9 cellular contexts compared by ENCODE assay signal in the genomic region with DNA sequence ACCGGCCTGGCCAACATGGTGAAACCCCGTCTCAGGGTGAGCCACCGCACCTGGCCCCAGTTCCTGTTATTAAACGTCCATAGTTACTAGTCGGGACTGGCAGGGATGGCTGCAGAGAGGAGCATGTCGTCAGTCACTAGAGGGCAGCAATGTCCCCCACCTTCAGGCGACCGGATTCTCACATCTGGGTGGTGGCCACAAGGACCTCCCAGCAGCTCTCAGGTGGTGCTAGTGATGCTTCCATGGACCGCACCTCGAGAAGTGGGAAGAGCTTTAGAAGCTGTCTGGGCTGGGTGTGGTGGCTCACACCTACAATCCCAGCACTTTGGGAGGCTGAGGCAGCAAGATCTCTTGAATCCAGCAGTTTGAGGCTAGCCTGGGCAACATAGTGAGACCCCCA. TPM values are rescaled to one million over a fixed set of nuclear protein-coding genes. Genes with fewer than 3 reads are reported as not detected.
DNase-seq lines count a peak whose midpoint lies in the region; ATAC-seq and TF ChIP-seq lines count a peak whose summit lies in the region.
"Had no signal": no experiment of that assay in that cellular context is flagged by ENCODE, and none has a peak within 500 bp of the region (broad histone marks: within the 10 kb centered on the region; RNA-seq: fewer than 3 reads in every experiment).

No MANE protein-coding gene starts in this region.

- no peak for TF ChIP-seq POLR2A in body of pancreas (IDR thresholded peaks at IDR 0.05)

- H3K9me3 ChIP-seq in Caco-2 (no peaks in the 10 kb centered on the region), body of pancreas (no peaks in the 10 kb centered on the region)

- TF ChIP-seq CTCF in Caco-2 (IDR thresholded peaks at IDR 0.05; ENCODE audit: insufficient read depth in 1 of 2, low read depth in 1 of 2, low read length in 1 of 2, severe bottlenecking in 1 of 2, unreplicated experiment in 1 of 2), result peak; percentile 34 to 38
- peak in 3 of 7 experiments; percentile 6 to 9 (median 7) for TF ChIP-seq CTCF in body of pancreas (IDR thresholded peaks at IDR 0.05)

- H3K4me3 ChIP-seq in Caco-2 (ENCODE audit: low read depth, low read length) (no peak overlapping the region), body of pancreas (no peak overlapping the region)

- H3K27ac ChIP-seq in body of pancreas, result no peak overlapping the region
- H3K27ac ChIP-seq: parathyroid adenoma had no signal

- H3K27ac Mint-ChIP-seq in Caco-2 (ENCODE audit: unreplicated experiment) (no peak overlapping the region), T-cell (no peak overlapping the region)

- POLR2A ChIA-PET in Caco-2 (lab: Charles Lee), result no interaction called here
- POLR2A ChIA-PET in T-cell (lab: Charles Lee), result no interaction called here

- no TSS peak for BruUV-seq in Caco-2 (replicated peaks; lab: Mats Ljungman, UMichigan)

- CTCF ChIA-PET in Caco-2 (lab: Charles Lee) (no interaction called here), T-cell (lab: Charles Lee) (no interaction called here)

- H3K36me3 ChIP-seq in Caco-2 (ENCODE audit: control insufficient read depth, insufficient read depth, low read length) (no peaks in the 10 kb centered on the region), body of pancreas (replicated peaks in 1 of 2; ENCODE audit: insufficient read depth in 1 of 2, low read depth in 2 of 2) (no peaks in the 10 kb centered on the region)

- H3K36me3 Mint-ChIP-seq in Caco-2 (ENCODE audit: insufficient read depth, unreplicated experiment) (no peaks in the 10 kb centered on the region), T-cell (no peaks in the 10 kb centered on the region)

- H3K4me3 Mint-ChIP-seq in Caco-2 (ENCODE audit: unreplicated experiment) (no peak overlapping the region), T-cell (no peak overlapping the region)

- intact Hi-C loops in Caco-2 (cut with micrococcal nuclease; ENCODE audit: unreplicated experiment) (loop anchor here (10.0 kb wide), 1 partner anchor 79 kb away; no protein-coding TSS in a partner anchor), body of pancreas (cut with DNase I) (no loop called here)

- H3K27me3 ChIP-seq in Caco-2 (replicated peaks; ENCODE audit: control insufficient read depth, insufficient read depth, low read length) (no peaks in the 10 kb centered on the region), body of pancreas (no peaks in the 10 kb centered on the region)

- H3K4me1 ChIP-seq in Caco-2 (no peaks in the 10 kb centered on the region), body of pancreas (no peaks in the 10 kb centered on the region)
- H3K4me1 ChIP-seq: parathyroid adenoma had no signal

- 16 to 26% methylated on average over 3 to 10 of the region's 10 CpGs for WGBS in body of pancreas, 2 donors

- DNase-seq in Caco-2 (peak; percentile 64 to 70), HUDEP-2 (lab: John Stamatoyannopoulos, UW; ENCODE audit: unreplicated experiment in 76 of 76) (peak in 45 of 76 experiments; percentile 0 to 63 (median 12)), T-cell (peak in 31 of 34 experiments; percentile 11 to 56 (median 37)), body of pancreas (peak in 3 of 4 donors; percentile 16 to 52 (median 24)), myocyte (ENCODE audit: low read depth) (peak; percentile 5), NCI-H446 treated with DMSO at 0.1 percent for 48 hours (lab: John Stamatoyannopoulos, UW) (no peak)

- H3K4me1 Mint-ChIP-seq in Caco-2 (ENCODE audit: low read depth, unreplicated experiment) (no peaks in the 10 kb centered on the region), T-cell (peaks cover 4 to 6% (median 4%) of the 10 kb centered on the region in 3 donors)

- peak; percentile 67 for ATAC-seq in GM19372 (IDR thresholded peaks at IDR 0.05; ENCODE audit: low read depth, unreplicated experiment)
- ATAC-seq in T-cell (replicated peaks in 1 of 4), result peak; percentile 64 to 72 (median 69)
- ATAC-seq in body of pancreas, result no peak
- ATAC-seq in GM21515 (IDR thresholded peaks at IDR 0.05; ENCODE audit: unreplicated experiment), result no peak

- H3K27me3 Mint-ChIP-seq in Caco-2 (ENCODE audit: insufficient read depth, unreplicated experiment) (peaks cover 6% of the 10 kb centered on the region), T-cell (peaks cover 9 to 14% of the 10 kb centered on the region in 2 donors)

- no peaks in the 10 kb centered on the region for H3K9me3 Mint-ChIP-seq in Caco-2 (ENCODE audit: unreplicated experiment)
- H3K9me3 Mint-ChIP-seq in T-cell, result no peaks in the 10 kb centered on the region

RNA-seq across cellular contexts. Expression of gene IL3RA, which starts 13.3 kb away (rescaled TPM):
- total RNA-seq in Caco-2 (2022) (0.21 TPM in 1 of 2 replicates, not detected in the other), T-cell (under 1 TPM; 0.16 to 0.75 (median 0.35) TPM), body of pancreas (1 to 10 TPM in 1 of 2 donors, under 1 TPM in 1; 0.78 to 1.3 TPM), myocyte (not detected in 2 replicates)
- polyA plus RNA-seq in myocyte (2012), result 0.61 TPM

RNA-seq across cellular contexts. Expression of gene CSF2RA, which starts 54.7 kb away (rescaled TPM):
- total RNA-seq in Caco-2 (2022) (14.8 and 17.4 TPM in 2 replicates), T-cell (under 1 TPM in 4 of 5 donors, not detected in 1; 0.26 to 0.78 (median 0.47) TPM), body of pancreas (1 to 10 TPM; 2.0 to 3.4 TPM), myocyte (not detected in 2 replicates)
- polyA plus RNA-seq in myocyte (2012), result not detected

Comparison
In these comparisons a context has a peak if more than half of its experiments do, and no peak if none do; other contexts are left out.
1. ATAC-seq: peak in GM19372 (single experiment) and T-cell (4 of 4); none in body of pancreas (single experiment) and GM21515 (single experiment).